Comparison of ENCODE assay signal across 9 cellular contexts in genomic region chrX:154799554-154800348, GRCh38. TPM values are rescaled to one million over a fixed set of nuclear protein-coding genes. Genes with fewer than 3 reads are reported as not detected.
DNase-seq lines count a peak whose midpoint lies in the region; ATAC-seq and TF ChIP-seq lines count a peak whose summit lies in the region.
"Had no signal": no experiment of that assay in that cellular context is flagged by ENCODE, and none has a peak within 500 bp of the region (broad histone marks: within the 10 kb centered on the region; RNA-seq: fewer than 3 reads in every experiment).

No MANE protein-coding gene starts in this region.

- no TSS peak for BruUV-seq in Calu3 (replicated peaks; lab: Mats Ljungman, UMichigan)

- POLR2A ChIA-PET in naive thymus-derived CD4-positive, alpha-beta T cell (lab: Charles Lee) = interaction anchor here (1.7 kb wide), 1 partner anchor 37 kb away, joined by 6 read pairs; the partner anchor contains the start of gene DKC1

- H3K9me3 ChIP-seq in naive thymus-derived CD4-positive, alpha-beta T cell (ENCODE audit: control insufficient read depth in 2 of 3, low read length in 3 of 3) = no peaks in the 10 kb centered on the region

- no peak for TF ChIP-seq CTCF in Calu3 (IDR thresholded peaks at IDR 0.05; ENCODE audit: unreplicated experiment)

- H3K9me3 Mint-ChIP-seq in Calu3 (ENCODE audit: low read depth, unreplicated experiment) = no peaks in the 10 kb centered on the region
- H3K9me3 Mint-ChIP-seq in activated naive CD8-positive, alpha-beta T cell treated with anti-CD3 and anti-CD28 coated beads, Interleukin-2, amount 50 U/mL, for 24 hours = no peaks in the 10 kb centered on the region
- H3K9me3 Mint-ChIP-seq in naive thymus-derived CD4-positive, alpha-beta T cell = no peaks in the 10 kb centered on the region
- H3K9me3 Mint-ChIP-seq: brain had no signal

- H3K36me3 Mint-ChIP-seq in Calu3 (ENCODE audit: insufficient read depth, unreplicated experiment) = no peaks in the 10 kb centered on the region
- H3K36me3 Mint-ChIP-seq in activated naive CD8-positive, alpha-beta T cell treated with anti-CD3 and anti-CD28 coated beads, Interleukin-2, amount 50 U/mL, for 24 hours (ENCODE audit: low read depth) = peaks cover 2% of the 10 kb centered on the region
- peaks cover 0 to 12% (median 0%) of the 10 kb centered on the region in 5 donors for H3K36me3 Mint-ChIP-seq in naive thymus-derived CD4-positive, alpha-beta T cell
- H3K36me3 Mint-ChIP-seq: brain had no signal

- DNase-seq in Calu3 (peak; percentile 52), NCI-H1436 treated with DMSO at 0.1 percent for 48 hours (lab: John Stamatoyannopoulos, UW) (peak; percentile 62), activated gamma-delta T cell treated with Interleukin-2 at 50 U/mL for 16 hours (no peak)
- DNase-seq in activated naive CD8-positive, alpha-beta T cell treated with anti-CD3 and anti-CD28 coated beads, Interleukin-2, amount 50 U/mL, for 24 hours = no peak
- no peak for DNase-seq in naive thymus-derived CD4-positive, alpha-beta T cell
- no peak for DNase-seq in NK-92 treated with Interleukin-12 subunit alpha and Interleukin-12 subunit beta, amount 100 ng/mL, for 24 hours (lab: John Stamatoyannopoulos, UW)

- H3K4me3 Mint-ChIP-seq in Calu3 (ENCODE audit: low read depth, unreplicated experiment) = no peak overlapping the region
- H3K4me3 Mint-ChIP-seq in activated naive CD8-positive, alpha-beta T cell treated with anti-CD3 and anti-CD28 coated beads, Interleukin-2, amount 50 U/mL, for 24 hours = peak overlapping the region; percentile 37
- H3K4me3 Mint-ChIP-seq in naive thymus-derived CD4-positive, alpha-beta T cell = peak overlapping the region in 9 of 10 donors; percentile 31 to 77 (median 50)

- H3K4me3 ChIP-seq in naive thymus-derived CD4-positive, alpha-beta T cell (ENCODE audit: low read length) = no peak overlapping the region

- H3K27ac Mint-ChIP-seq in Calu3 (ENCODE audit: unreplicated experiment) = peak overlapping the region; percentile 61
- H3K27ac Mint-ChIP-seq in activated naive CD8-positive, alpha-beta T cell treated with anti-CD3 and anti-CD28 coated beads, Interleukin-2, amount 50 U/mL, for 24 hours = peak overlapping the region; percentile 87
- H3K27ac Mint-ChIP-seq in naive thymus-derived CD4-positive, alpha-beta T cell = peak overlapping the region; percentile 22 to 84 (median 57)

- H3K4me1 ChIP-seq in naive thymus-derived CD4-positive, alpha-beta T cell (ENCODE audit: control insufficient read depth in 2 of 2, insufficient read depth in 2 of 2, low read length in 2 of 2) = peaks cover 0 to 40% of the 10 kb centered on the region in 2 donors

- H3K36me3 ChIP-seq in naive thymus-derived CD4-positive, alpha-beta T cell (ENCODE audit: control insufficient read depth in 2 of 3, insufficient read depth in 3 of 3, low read length in 3 of 3) = no peaks in the 10 kb centered on the region

- ATAC-seq in activated naive CD8-positive, alpha-beta T cell treated with anti-CD3 and anti-CD28 coated beads, Interleukin-2, amount 50 U/mL, for 24 hours = no peak
- no peak for ATAC-seq in naive thymus-derived CD4-positive, alpha-beta T cell
- ATAC-seq in HG03097 (IDR thresholded peaks at IDR 0.05; ENCODE audit: low FRiP score, unreplicated experiment) (no peak), GM21528 (IDR thresholded peaks at IDR 0.05; ENCODE audit: low FRiP score, unreplicated experiment) (no peak)

- H3K27me3 Mint-ChIP-seq in Calu3 (ENCODE audit: unreplicated experiment) = peaks cover 38% of the 10 kb centered on the region
- H3K27me3 Mint-ChIP-seq in activated naive CD8-positive, alpha-beta T cell treated with anti-CD3 and anti-CD28 coated beads, Interleukin-2, amount 50 U/mL, for 24 hours = no peaks in the 10 kb centered on the region
- no peaks in the 10 kb centered on the region for H3K27me3 Mint-ChIP-seq in naive thymus-derived CD4-positive, alpha-beta T cell

- H3K27me3 ChIP-seq in naive thymus-derived CD4-positive, alpha-beta T cell (ENCODE audit: control insufficient read depth in 2 of 2, insufficient read depth in 2 of 2, low read length in 2 of 2) = no peaks in the 10 kb centered on the region

- H3K4me1 Mint-ChIP-seq in Calu3 (ENCODE audit: low read depth, unreplicated experiment) = peaks cover 41% of the 10 kb centered on the region
- peaks cover 73% of the 10 kb centered on the region for H3K4me1 Mint-ChIP-seq in activated naive CD8-positive, alpha-beta T cell treated with anti-CD3 and anti-CD28 coated beads, Interleukin-2, amount 50 U/mL, for 24 hours
- peaks cover 20 to 73% (median 58%) of the 10 kb centered on the region in 7 donors for H3K4me1 Mint-ChIP-seq in naive thymus-derived CD4-positive, alpha-beta T cell

- H3K27ac ChIP-seq in naive thymus-derived CD4-positive, alpha-beta T cell (ENCODE audit: low read depth, low read length) = peak overlapping the region; percentile 39

- intact Hi-C loops in Calu3 (cut with micrococcal nuclease; ENCODE audit: unreplicated experiment) = no loop called here
- intact Hi-C loops in naive thymus-derived CD4-positive, alpha-beta T cell (cut with micrococcal nuclease) = loop anchor here (5.0 to 10.0 kb wide), 2 partner anchors 43 to 815 kb away; partner anchors contain the start of genes SPRY3 (in 1 of the 2) and TMLHE (in 1 of the 2)

- CTCF ChIA-PET in Calu3 (lab: Charles Lee) = no interaction called here
- CTCF ChIA-PET in naive thymus-derived CD4-positive, alpha-beta T cell (lab: Charles Lee) = no interaction called here

RNA-seq across cellular contexts. Expression of gene MPP1, which starts 5.5 kb away (rescaled TPM):
- total RNA-seq in Calu3 (2022) = 1.3 TPM in 1 of 2 replicates, not detected in the other
- 10 to 100 TPM; 23.2 to 76.7 (median 31.9) TPM for total RNA-seq in naive thymus-derived CD4-positive, alpha-beta T cell
- polyA plus RNA-seq in naive thymus-derived CD4-positive, alpha-beta T cell = 10 to 100 TPM; 34.8 to 39.8 TPM

RNA-seq across cellular contexts. Expression of gene SMIM9, which starts 34.7 kb away (rescaled TPM):
- total RNA-seq in Calu3 (2022) = not detected in 2 replicates
- not detected for total RNA-seq in naive thymus-derived CD4-positive, alpha-beta T cell
- not detected for polyA plus RNA-seq in naive thymus-derived CD4-positive, alpha-beta T cell

RNA-seq across cellular contexts. Expression of gene DKC1, which starts 37.1 kb away (rescaled TPM):
- total RNA-seq in Calu3 (2022) = 112 and 120 TPM in 2 replicates
- total RNA-seq in naive thymus-derived CD4-positive, alpha-beta T cell = 10 to 100 TPM; 50.5 to 75.0 (median 66.5) TPM
- 10 to 100 TPM; 35.4 to 52.4 TPM for polyA plus RNA-seq in naive thymus-derived CD4-positive, alpha-beta T cell

RNA-seq across cellular contexts. Expression of gene GAB3, which starts 48.9 kb away (rescaled TPM):
- not detected in 2 replicates for total RNA-seq in Calu3 (2022)
- total RNA-seq in naive thymus-derived CD4-positive, alpha-beta T cell = 10 to 100 TPM in 2 of 5 experiments, 1 to 10 TPM in 3; 4.9 to 28.5 (median 6.3) TPM
- 1 to 10 TPM in 1 of 2 donors, under 1 TPM in 1; 0.77 to 1.7 TPM for polyA plus RNA-seq in naive thymus-derived CD4-positive, alpha-beta T cell

Comparison
In these comparisons a context has a peak if more than half of its experiments do, and no peak if none do; other contexts are left out.
1. DNase-seq: peak in Calu3 (single experiment) and NCI-H1436 treated with DMSO at 0.1 percent for 48 hours (single experiment); none in activated naive CD8-positive, alpha-beta T cell treated with anti-CD3 and anti-CD28 coated beads, Interleukin-2, amount 50 U/mL, for 24 hours (single experiment), naive thymus-derived CD4-positive, alpha-beta T cell (0 of 9), NK-92 treated with Interleukin-12 subunit alpha and Interleukin-12 subunit beta, amount 100 ng/mL, for 24 hours (single experiment) and activated gamma-delta T cell treated with Interleukin-2 at 50 U/mL for 16 hours (single experiment).
2. RNA of gene MPP1, which starts 5.5 kb away (total RNA-seq): 23.2 to 76.7 TPM in naive thymus-derived CD4-positive, alpha-beta T cell; 1.3 TPM in Calu3; every median in the first group is over 10 times any median in the second.
3. Peak in every context shown above with its lines, with median percentiles within 50 percentile points of each other: H3K27ac Mint-ChIP-seq.